Comparison of ENCODE assay signal across 9 cellular contexts in genomic region chr11:32081129-32081641, GRCh38. TPM values are rescaled to one million over a fixed set of nuclear protein-coding genes. Genes with fewer than 3 reads are reported as not detected.
DNase-seq lines count a peak whose midpoint lies in the region; ATAC-seq and TF ChIP-seq lines count a peak whose summit lies in the region.
"Had no signal": no experiment of that assay in that cellular context is flagged by ENCODE, and none has a peak within 500 bp of the region (broad histone marks: within the 10 kb centered on the region; RNA-seq: fewer than 3 reads in every experiment).

No MANE protein-coding gene starts in this region.

- no peaks in the 10 kb centered on the region for H3K79me2 ChIP-seq in ACC112 (ENCODE audit: control insufficient read depth, insufficient read depth, low read length, unreplicated experiment)

- TF ChIP-seq POLR2A in gastroesophageal sphincter (IDR thresholded peaks at IDR 0.05): no peak

- H3K4me1 ChIP-seq in ACC112 (ENCODE audit: control insufficient read depth, insufficient read depth, low read length, unreplicated experiment) (peaks cover 14% of the 10 kb centered on the region), HAP-1 (no peaks in the 10 kb centered on the region), gastroesophageal sphincter (no peaks in the 10 kb centered on the region)

- no peaks in the 10 kb centered on the region for H3K36me3 ChIP-seq in ACC112 (ENCODE audit: insufficient read depth, low read length)
- H3K36me3 ChIP-seq in HAP-1 (replicated peaks): no peaks in the 10 kb centered on the region
- H3K36me3 ChIP-seq in gastroesophageal sphincter: no peaks in the 10 kb centered on the region

- no peak overlapping the region for H2AFZ ChIP-seq in ACC112 (ENCODE audit: low read length, unreplicated experiment)

- H3K9me3 ChIP-seq in HAP-1: no peaks in the 10 kb centered on the region
- H3K9me3 ChIP-seq in gastroesophageal sphincter: no peaks in the 10 kb centered on the region

- ATAC-seq in GM19452 (IDR thresholded peaks at IDR 0.05; ENCODE audit: unreplicated experiment) (peak; percentile 64), gastroesophageal sphincter (no peak)

- 60 to 73% methylated on average over 1 to 2 of the region's 3 CpGs for WGBS in gastroesophageal sphincter (ENCODE audit: low coverage in 1 of 2), 2 donors

- H3K4me3 ChIP-seq in ACC112 (ENCODE audit: low read depth, low read length) (no peak overlapping the region), fibroblast of pulmonary artery (replicated peaks; ENCODE audit: low read depth, low read length) (no peak overlapping the region), HAP-1 (no peak overlapping the region), gastroesophageal sphincter (no peak overlapping the region)

- no peak for TF ChIP-seq CTCF in fibroblast of pulmonary artery (IDR thresholded peaks at IDR 0.05; ENCODE audit: low read length, missing control alignments)
- TF ChIP-seq CTCF in gastroesophageal sphincter (IDR thresholded peaks at IDR 0.05): no peak

- no peak for TF ChIP-seq EP300 in gastroesophageal sphincter (IDR thresholded peaks at IDR 0.05)

- H3K27ac ChIP-seq in ACC112 (ENCODE audit: low read depth, low read length): peak overlapping the region; percentile 28; the same call in 1 of the 2 replicates
- H3K27ac ChIP-seq in gastroesophageal sphincter: no peak overlapping the region

- peak; percentile 76 for DNase-seq in NCI-H446 treated with DMSO at 0.1 percent for 48 hours (lab: John Stamatoyannopoulos, UW)
- peak; percentile 61 for DNase-seq in fibroblast of pulmonary artery (ENCODE audit: low read depth)
- no peak for DNase-seq in HAP-1 (ENCODE audit: low spot score in 2 of 2)
- no peak for DNase-seq in GM19240 (ENCODE audit: insufficient read length, low spot score)
- no peak for DNase-seq in T-helper 1 cell
- DNase-seq: NCI-H1105 had no signal

- in situ Hi-C loops in HAP-1 (cut with MboI; ENCODE audit: low sequenced_read_pairs): no loop called here

- H3K27me3 ChIP-seq in ACC112 (ENCODE audit: insufficient read depth, low read length): no peaks in the 10 kb centered on the region
- H3K27me3 ChIP-seq in HAP-1 (ENCODE audit: low read depth): peaks cover 16% of the 10 kb centered on the region
- H3K27me3 ChIP-seq in gastroesophageal sphincter: no peaks in the 10 kb centered on the region

RNA-seq across cellular contexts. Expression of gene RCN1, which starts 9.7 kb away (rescaled TPM):
- total RNA-seq in gastroesophageal sphincter: 10 to 100 TPM; 28.6 to 65.0 (median 52.2) TPM

Comparison
In these comparisons a context has a peak if more than half of its experiments do, and no peak if none do; other contexts are left out.
1. DNase-seq: peak in NCI-H446 treated with DMSO at 0.1 percent for 48 hours (single experiment) and fibroblast of pulmonary artery (single experiment); none in HAP-1 (0 of 2), GM19240 (single experiment) and T-helper 1 cell (0 of 5).